ENCODE assay signal across 1 cellular context in the genomic region with DNA sequence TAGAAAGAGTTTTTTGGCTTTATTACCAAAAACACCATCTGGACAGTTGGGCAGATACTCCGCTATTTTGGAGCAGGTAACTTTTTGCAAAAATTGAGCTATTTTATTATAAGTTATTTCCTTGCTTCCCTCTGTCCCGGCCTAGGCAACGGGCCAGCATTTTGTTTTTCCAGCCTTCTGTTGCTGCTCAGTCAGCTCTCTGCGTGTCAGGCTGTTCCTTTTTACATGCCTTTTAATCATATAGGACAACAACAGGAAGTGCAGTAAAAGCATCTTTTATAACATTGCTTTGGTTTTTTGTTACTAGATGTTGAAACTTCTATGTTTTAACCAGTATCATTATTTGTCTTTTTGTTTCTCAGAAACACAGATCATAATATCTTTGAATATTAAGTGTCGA.
A peak's percentile ranks its signal among the peaks of the same experiment; 100 is the strongest.
TF ChIP-seq lines count a peak whose summit lies in the region.

No MANE protein-coding gene starts in this region.

TF ChIP-seq in GM12878, 131 proteins besides CTCF, POLR2A, EP300 and RAD21:
- TF ChIP-seq TCF12 (IDR thresholded peaks at IDR 0.05; ENCODE audit: low read depth, low read length), result no peak
- no peak for TF ChIP-seq ZNF207 (IDR thresholded peaks at IDR 0.05; ENCODE audit: borderline replicate concordance)
- TF ChIP-seq NFIC (IDR thresholded peaks at IDR 0.05; ENCODE audit: low read depth, low read length), result no peak
- TF ChIP-seq, protein P1, sequence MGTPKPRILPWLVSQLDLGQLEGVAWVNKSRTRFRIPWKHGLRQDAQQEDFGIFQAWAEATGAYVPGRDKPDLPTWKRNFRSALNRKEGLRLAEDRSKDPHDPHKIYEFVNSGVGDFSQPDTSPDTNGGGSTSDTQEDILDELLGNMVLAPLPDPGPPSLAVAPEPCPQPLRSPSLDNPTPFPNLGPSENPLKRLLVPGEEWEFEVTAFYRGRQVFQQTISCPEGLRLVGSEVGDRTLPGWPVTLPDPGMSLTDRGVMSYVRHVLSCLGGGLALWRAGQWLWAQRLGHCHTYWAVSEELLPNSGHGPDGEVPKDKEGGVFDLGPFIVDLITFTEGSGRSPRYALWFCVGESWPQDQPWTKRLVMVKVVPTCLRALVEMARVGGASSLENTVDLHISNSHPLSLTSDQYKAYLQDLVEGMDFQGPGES (IDR thresholded peaks at IDR 0.05), result no peak
- TF ChIP-seq, protein P2, sequence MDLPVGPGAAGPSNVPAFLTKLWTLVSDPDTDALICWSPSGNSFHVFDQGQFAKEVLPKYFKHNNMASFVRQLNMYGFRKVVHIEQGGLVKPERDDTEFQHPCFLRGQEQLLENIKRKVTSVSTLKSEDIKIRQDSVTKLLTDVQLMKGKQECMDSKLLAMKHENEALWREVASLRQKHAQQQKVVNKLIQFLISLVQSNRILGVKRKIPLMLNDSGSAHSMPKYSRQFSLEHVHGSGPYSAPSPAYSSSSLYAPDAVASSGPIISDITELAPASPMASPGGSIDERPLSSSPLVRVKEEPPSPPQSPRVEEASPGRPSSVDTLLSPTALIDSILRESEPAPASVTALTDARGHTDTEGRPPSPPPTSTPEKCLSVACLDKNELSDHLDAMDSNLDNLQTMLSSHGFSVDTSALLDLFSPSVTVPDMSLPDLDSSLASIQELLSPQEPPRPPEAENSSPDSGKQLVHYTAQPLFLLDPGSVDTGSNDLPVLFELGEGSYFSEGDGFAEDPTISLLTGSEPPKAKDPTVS (IDR thresholded peaks at IDR 0.05; ENCODE audit: low read depth, low read length), result no peak
- TF ChIP-seq PAX8 (IDR thresholded peaks at IDR 0.05), result no peak
- TF ChIP-seq, protein P3, sequence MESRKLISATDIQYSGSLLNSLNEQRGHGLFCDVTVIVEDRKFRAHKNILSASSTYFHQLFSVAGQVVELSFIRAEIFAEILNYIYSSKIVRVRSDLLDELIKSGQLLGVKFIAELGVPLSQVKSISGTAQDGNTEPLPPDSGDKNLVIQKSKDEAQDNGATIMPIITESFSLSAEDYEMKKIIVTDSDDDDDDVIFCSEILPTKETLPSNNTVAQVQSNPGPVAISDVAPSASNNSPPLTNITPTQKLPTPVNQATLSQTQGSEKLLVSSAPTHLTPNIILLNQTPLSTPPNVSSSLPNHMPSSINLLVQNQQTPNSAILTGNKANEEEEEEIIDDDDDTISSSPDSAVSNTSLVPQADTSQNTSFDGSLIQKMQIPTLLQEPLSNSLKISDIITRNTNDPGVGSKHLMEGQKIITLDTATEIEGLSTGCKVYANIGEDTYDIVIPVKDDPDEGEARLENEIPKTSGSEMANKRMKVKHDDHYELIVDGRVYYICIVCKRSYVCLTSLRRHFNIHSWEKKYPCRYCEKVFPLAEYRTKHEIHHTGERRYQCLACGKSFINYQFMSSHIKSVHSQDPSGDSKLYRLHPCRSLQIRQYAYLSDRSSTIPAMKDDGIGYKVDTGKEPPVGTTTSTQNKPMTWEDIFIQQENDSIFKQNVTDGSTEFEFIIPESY (IDR thresholded peaks at IDR 0.05), result no peak
- TF ChIP-seq NFXL1 (IDR thresholded peaks at IDR 0.05; ENCODE audit: borderline replicate concordance), result peak; percentile 16; the same call in 1 of the 2 replicates
